In the genomic region with DNA sequence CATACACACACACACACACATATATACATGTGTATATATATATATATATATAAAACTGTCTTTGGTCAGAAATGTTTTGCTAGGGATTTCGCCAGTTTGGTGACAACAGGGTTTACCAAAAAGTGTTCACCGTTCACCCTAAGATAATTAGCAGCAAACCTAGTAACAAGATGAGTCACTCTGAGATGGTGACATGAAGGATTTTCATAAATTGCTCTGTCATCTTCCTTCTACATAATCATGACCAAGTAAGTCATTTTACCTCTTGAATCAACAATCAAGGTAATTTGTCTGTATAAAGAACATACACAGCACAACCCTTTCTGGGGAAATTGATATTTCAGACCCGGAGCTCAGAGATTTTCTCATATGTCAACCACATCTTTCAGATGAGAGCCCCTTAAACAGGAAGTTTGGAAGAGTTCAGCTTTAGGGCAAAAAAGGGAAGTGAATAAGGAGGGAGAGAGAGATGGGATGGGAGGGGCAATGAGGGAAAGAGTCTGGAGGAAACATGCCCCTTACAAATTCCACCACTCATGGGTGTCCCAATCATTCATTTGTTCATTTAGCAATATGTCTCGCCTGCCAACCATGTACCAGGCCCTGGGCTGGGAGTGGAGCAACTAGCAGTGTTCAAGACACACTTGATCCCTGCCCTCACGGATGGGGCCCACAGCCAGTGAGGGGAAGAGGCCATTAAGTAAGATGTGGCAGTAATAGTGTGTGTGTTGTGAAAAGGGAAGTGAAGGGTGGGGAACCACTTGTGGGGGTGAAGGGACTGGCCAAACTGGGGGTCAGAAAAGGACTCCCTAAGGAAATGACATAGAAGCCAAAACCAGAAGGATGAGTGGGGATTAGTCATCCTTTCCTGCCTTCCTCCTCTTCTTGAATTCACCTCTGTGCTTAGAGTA, we compare ENCODE assay signal across 9 cellular contexts.
DNase-seq lines count a peak whose midpoint lies in the region; ATAC-seq and TF ChIP-seq lines count a peak whose summit lies in the region.
"Had no signal": no experiment of that assay in that cellular context is flagged by ENCODE, and none has a peak within 500 bp of the region (broad histone marks: within the 10 kb centered on the region; RNA-seq: fewer than 3 reads in every experiment).

No MANE protein-coding gene starts in this region.

- no peak for TF ChIP-seq POLR2A in body of pancreas (IDR thresholded peaks at IDR 0.05)

- H3K4me3 ChIP-seq in body of pancreas = no peak overlapping the region
- no peak overlapping the region for H3K4me3 ChIP-seq in left lung
- no peak overlapping the region for H3K4me3 ChIP-seq in effector memory CD4-positive, alpha-beta T cell (ENCODE audit: insufficient read depth, low read depth, low read length, poor library complexity, severe bottlenecking)

- WGBS in body of pancreas, 2 donors = 54 to 73% methylated on average over 5 of the region's 5 CpGs

- peak overlapping the region in 1 of 10 donors; percentile 43 for H3K4me3 Mint-ChIP-seq in naive thymus-derived CD8-positive, alpha-beta T cell

- POLR2A ChIA-PET in naive thymus-derived CD8-positive, alpha-beta T cell (lab: Charles Lee) = no interaction called here

- H3K4me1 ChIP-seq in body of pancreas (no peaks in the 10 kb centered on the region), left lung (peaks cover 0 to 71% of the 10 kb centered on the region in 2 donors)
- no peaks in the 10 kb centered on the region for H3K4me1 ChIP-seq in effector memory CD4-positive, alpha-beta T cell (ENCODE audit: control insufficient read depth, insufficient read depth, low read length, poor library complexity, severe bottlenecking)
- H3K4me1 ChIP-seq: parathyroid adenoma had no signal

- H3K36me3 ChIP-seq in body of pancreas (replicated peaks in 1 of 2; ENCODE audit: insufficient read depth in 1 of 2, low read depth in 2 of 2) (no peaks in the 10 kb centered on the region), left lung (no peaks in the 10 kb centered on the region)
- H3K36me3 ChIP-seq in effector memory CD4-positive, alpha-beta T cell (ENCODE audit: control insufficient read depth, insufficient read depth, low read length) = no peaks in the 10 kb centered on the region

- peak overlapping the region in 1 of 4 donors; percentile 46 for H3K27ac ChIP-seq in body of pancreas
- peak overlapping the region in 1 of 2 donors; percentile 93 for H3K27ac ChIP-seq in left lung
- no peak overlapping the region for H3K27ac ChIP-seq in effector memory CD4-positive, alpha-beta T cell (ENCODE audit: insufficient read depth, low read length, poor library complexity, severe bottlenecking)
- H3K27ac ChIP-seq: parathyroid adenoma had no signal

- no peak overlapping the region for H3K27ac Mint-ChIP-seq in naive thymus-derived CD8-positive, alpha-beta T cell

- H3K27me3 Mint-ChIP-seq in naive thymus-derived CD8-positive, alpha-beta T cell = peaks cover 3 to 28% (median 12%) of the 10 kb centered on the region in 5 donors

- TF ChIP-seq CTCF in body of pancreas (IDR thresholded peaks at IDR 0.05) (no peak), left lung (IDR thresholded peaks at IDR 0.05) (no peak)

- H3K27me3 ChIP-seq in body of pancreas = no peaks in the 10 kb centered on the region
- no peaks in the 10 kb centered on the region for H3K27me3 ChIP-seq in left lung
- H3K27me3 ChIP-seq in effector memory CD4-positive, alpha-beta T cell (replicated peaks; ENCODE audit: control insufficient read depth, insufficient read depth, low read length, poor library complexity, severe bottlenecking) = no peaks in the 10 kb centered on the region

- ATAC-seq in body of pancreas (no peak), left lung (peak; percentile 72)
- ATAC-seq in naive thymus-derived CD8-positive, alpha-beta T cell = no peak

- peaks cover 0 to 5% (median 1%) of the 10 kb centered on the region in 4 donors for H3K4me1 Mint-ChIP-seq in naive thymus-derived CD8-positive, alpha-beta T cell

- no peaks in the 10 kb centered on the region for H3K36me3 Mint-ChIP-seq in naive thymus-derived CD8-positive, alpha-beta T cell

- no peaks in the 10 kb centered on the region for H3K9me3 Mint-ChIP-seq in naive thymus-derived CD8-positive, alpha-beta T cell

- H3K9me3 ChIP-seq in body of pancreas = no peaks in the 10 kb centered on the region
- no peaks in the 10 kb centered on the region for H3K9me3 ChIP-seq in left lung
- no peaks in the 10 kb centered on the region for H3K9me3 ChIP-seq in effector memory CD4-positive, alpha-beta T cell (ENCODE audit: control insufficient read depth, low read length)

- intact Hi-C loops in body of pancreas (cut with DNase I) (no loop called here), left lung (cut with DNase I) (no loop called here)

- DNase-seq in A172 (ENCODE audit: low spot score) (peak; percentile 70), M059J (ENCODE audit: low read depth) (peak; percentile 88), body of pancreas (peak in 3 of 4 donors; percentile 11 to 72 (median 15)), left lung (peak; percentile 76 to 86), dedifferentiated amniotic fluid mesenchymal stem cell (ENCODE audit: extremely low spot score) (no peak), activated T-cell treated with anti-CD3 and anti-CD28 coated beads for 4 hours (no peak)
- no peak for DNase-seq in effector memory CD4-positive, alpha-beta T cell
- no peak for DNase-seq in naive thymus-derived CD8-positive, alpha-beta T cell

Comparison
In these comparisons a context has a peak if more than half of its experiments do, and no peak if none do; other contexts are left out.
1. DNase-seq: peak in A172 (single experiment), M059J (single experiment), body of pancreas (3 of 4) and left lung (2 of 2); none in effector memory CD4-positive, alpha-beta T cell (0 of 3), dedifferentiated amniotic fluid mesenchymal stem cell (single experiment), activated T-cell treated with anti-CD3 and anti-CD28 coated beads for 4 hours (single experiment) and naive thymus-derived CD8-positive, alpha-beta T cell (0 of 10).